ENCODE assay signal across 1 cellular context in the genomic region with DNA sequence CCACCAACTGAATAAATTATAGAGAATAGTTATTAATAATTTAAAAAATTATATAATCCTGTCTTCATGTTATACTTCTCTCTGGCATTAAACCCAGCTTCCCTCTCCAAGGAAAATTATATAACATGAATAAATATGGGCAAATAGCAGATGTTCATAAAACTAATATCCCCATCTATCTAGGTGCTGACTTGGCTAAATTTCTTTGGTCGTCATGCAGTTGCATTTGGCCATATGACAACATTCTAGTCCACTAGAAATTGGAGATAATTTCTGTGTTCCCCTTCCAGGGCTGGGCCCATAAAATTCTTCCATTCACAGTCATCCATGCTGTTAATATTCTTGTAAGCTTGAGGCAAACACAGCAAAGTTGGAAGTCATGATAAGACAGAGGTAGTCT.
TF ChIP-seq lines count a peak whose summit lies in the region.

No MANE protein-coding gene starts in this region.

TF ChIP-seq in HepG2, 621 proteins besides CTCF, POLR2A, EP300 and RAD21 (continued from another document):
- TF ChIP-seq DMAP1 (CRISPR knock-in tag; IDR thresholded peaks at IDR 0.05) (no peak), ZNF598 (CRISPR knock-in tag; IDR thresholded peaks at IDR 0.05; ENCODE audit: borderline replicate concordance) (no peak), MAFK (conservative IDR thresholded peaks at IDR 0.05 in 1 of 2, IDR thresholded peaks at IDR 0.05 in 1 of 2; ENCODE audit: low read length in 2 of 2) (peak; percentile 82 to 89), ZNF577 (CRISPR knock-in tag; IDR thresholded peaks at IDR 0.05; ENCODE audit: borderline replicate concordance, low read depth) (no peak), NR2C2 (CRISPR knock-in tag; IDR thresholded peaks at IDR 0.05; ENCODE audit: borderline replicate concordance) (no peak)
- TF ChIP-seq, protein P1, sequence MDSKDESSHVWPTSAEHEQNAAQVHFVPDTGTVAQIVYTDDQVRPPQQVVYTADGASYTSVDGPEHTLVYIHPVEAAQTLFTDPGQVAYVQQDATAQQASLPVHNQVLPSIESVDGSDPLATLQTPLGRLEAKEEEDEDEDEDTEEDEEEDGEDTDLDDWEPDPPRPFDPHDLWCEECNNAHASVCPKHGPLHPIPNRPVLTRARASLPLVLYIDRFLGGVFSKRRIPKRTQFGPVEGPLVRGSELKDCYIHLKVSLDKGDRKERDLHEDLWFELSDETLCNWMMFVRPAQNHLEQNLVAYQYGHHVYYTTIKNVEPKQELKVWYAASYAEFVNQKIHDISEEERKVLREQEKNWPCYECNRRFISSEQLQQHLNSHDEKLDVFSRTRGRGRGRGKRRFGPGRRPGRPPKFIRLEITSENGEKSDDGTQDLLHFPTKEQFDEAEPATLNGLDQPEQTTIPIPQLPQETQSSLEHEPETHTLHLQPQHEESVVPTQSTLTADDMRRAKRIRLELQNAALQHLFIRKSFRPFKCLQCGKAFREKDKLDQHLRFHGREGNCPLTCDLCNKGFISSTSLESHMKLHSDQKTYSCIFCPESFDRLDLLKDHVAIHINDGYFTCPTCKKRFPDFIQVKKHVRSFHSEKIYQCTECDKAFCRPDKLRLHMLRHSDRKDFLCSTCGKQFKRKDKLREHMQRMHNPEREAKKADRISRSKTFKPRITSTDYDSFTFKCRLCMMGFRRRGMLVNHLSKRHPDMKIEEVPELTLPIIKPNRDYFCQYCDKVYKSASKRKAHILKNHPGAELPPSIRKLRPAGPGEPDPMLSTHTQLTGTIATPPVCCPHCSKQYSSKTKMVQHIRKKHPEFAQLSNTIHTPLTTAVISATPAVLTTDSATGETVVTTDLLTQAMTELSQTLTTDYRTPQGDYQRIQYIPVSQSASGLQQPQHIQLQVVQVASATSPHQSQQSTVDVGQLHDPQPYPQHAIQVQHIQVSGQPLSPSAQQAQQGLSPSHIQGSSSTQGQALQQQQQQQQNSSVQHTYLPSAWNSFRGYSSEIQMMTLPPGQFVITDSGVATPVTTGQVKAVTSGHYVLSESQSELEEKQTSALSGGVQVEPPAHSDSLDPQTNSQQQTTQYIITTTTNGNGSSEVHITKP (CRISPR knock-in tag; IDR thresholded peaks at IDR 0.05; ENCODE audit: low read depth), result no peak
TF ChIP-seq in HepG2: peak in this region for 2.
